In the genomic region with DNA sequence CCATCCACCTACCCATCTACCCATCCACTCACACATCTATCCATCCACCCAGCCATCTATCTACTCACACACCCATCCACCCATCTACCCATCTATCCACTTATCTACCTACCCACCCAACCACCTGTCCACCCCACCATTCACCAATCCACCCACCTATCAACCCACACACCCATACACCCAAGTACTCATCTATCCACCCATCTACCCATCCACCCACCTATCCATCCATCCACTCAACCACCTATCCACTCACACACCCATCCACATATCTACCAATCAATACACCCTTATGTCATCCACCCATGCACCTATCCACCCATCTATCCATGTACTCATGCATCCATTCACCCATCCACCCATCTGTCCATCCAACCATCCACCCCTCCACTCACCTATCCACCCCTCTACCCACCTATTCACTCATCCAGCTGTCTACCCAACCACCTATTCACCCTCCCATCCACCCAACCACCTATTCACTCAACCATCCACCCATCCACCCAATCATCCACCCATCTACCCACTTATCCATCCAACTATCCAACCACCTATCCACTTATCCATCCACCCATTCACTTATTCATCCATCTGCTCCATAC, we compare ENCODE assay signal across 16 cellular contexts.
DNase-seq lines count a peak whose midpoint lies in the region; ATAC-seq, FAIRE-seq and TF ChIP-seq lines count a peak whose summit lies in the region.
"Had no signal": no experiment of that assay in that cellular context is flagged by ENCODE, and none has a peak within 500 bp of the region (broad histone marks: within the 10 kb centered on the region; RNA-seq: fewer than 3 reads in every experiment).

No MANE protein-coding gene starts in this region.

- H3K4me2 ChIP-seq in IMR-90 (ENCODE audit: low read depth, low read length): no peak overlapping the region
- H3K4me2 ChIP-seq: GM23338 had no signal

- H3K36me3 Mint-ChIP-seq in nephron (ENCODE audit: low read depth): no peaks in the 10 kb centered on the region

- intact Hi-C loops in IMR-90 (cut with micrococcal nuclease): no loop called here

- no peak for ATAC-seq in IMR-90 (ENCODE audit: low read depth)
- ATAC-seq: GM23338 had no signal

- H4K8ac ChIP-seq in IMR-90 (ENCODE audit: low read depth in 2 of 2, low read length in 2 of 2): no peak overlapping the region

- TF ChIP-seq RAD21 in IMR-90 (IDR thresholded peaks at IDR 0.05; ENCODE audit: low read length): no peak

- H3K9me3 ChIP-seq in IMR-90 (ENCODE audit: control insufficient read depth, insufficient read depth, low read length): no peaks in the 10 kb centered on the region

- H3K4ac ChIP-seq in IMR-90 (ENCODE audit: low read depth, low read length): no peak overlapping the region

- H4K91ac ChIP-seq in IMR-90 (ENCODE audit: insufficient read depth, low read depth, low read length): no peak overlapping the region

- no peaks in the 10 kb centered on the region for H3K9me3 Mint-ChIP-seq in nephron
- H3K9me3 Mint-ChIP-seq: CD4-positive, alpha-beta T cell; GM23338; H9 had no signal

- no peaks in the 10 kb centered on the region for H3K36me3 ChIP-seq in IMR-90 (ENCODE audit: control insufficient read depth, insufficient read depth, low read length)

- H2AK9ac ChIP-seq in IMR-90 (replicated peaks; ENCODE audit: low read depth, low read length, poor library complexity): no peak overlapping the region

- H3K23ac ChIP-seq in IMR-90 (ENCODE audit: low read depth, low read length): no peak overlapping the region

- H3K14ac ChIP-seq in IMR-90 (replicated peaks; ENCODE audit: low read depth, low read length): no peak overlapping the region

- dilution Hi-C loops in IMR-90 (cut with HindIII; ENCODE audit: low sequenced_read_pairs, unreplicated experiment): no loop called here

- DNase-seq in activated effector memory CD4-positive, alpha-beta T cell treated with anti-CD3 and anti-CD28 coated beads, Interleukin-2, amount 50 U/mL, for 16 hours: peak; percentile 12
- no peak for DNase-seq in activated effector memory CD4-positive, alpha-beta T cell treated with Interleukin-2 at 50 U/mL for 16 hours
- DNase-seq in IMR-90 (no peak), urothelium cell line (ENCODE audit: low spot score) (no peak), AG08395 (ENCODE audit: low spot score) (no peak), GM10248 (ENCODE audit: extremely low spot score) (no peak)
- DNase-seq: 8988T; C1 segment of cervical spinal cord; Calu3; CD4-positive, alpha-beta T cell; DMS79; H9 had no signal

- FAIRE-seq in urothelium cell line (lab: Jason Lieb, UNC): peak; percentile 96
- FAIRE-seq: GM12891 had no signal

- no peaks in the 10 kb centered on the region; a peak in 1 of 4 replicates for H3K79me1 ChIP-seq in IMR-90 (ENCODE audit: low read depth in 1 of 2, low read length in 2 of 2)

- 0 out of 2 replicates have a peak overlapping the region, but pooled peaks have one; percentile 21 for H2AK5ac ChIP-seq in IMR-90 (ENCODE audit: low read depth, low read length)

- POLR2A ChIA-PET in IMR-90 (lab: Charles Lee; ENCODE audit: unreplicated experiment): no interaction called here
- POLR2A ChIA-PET in GM10248 (lab: Yijun Ruan, JAX): no interaction called here

- H4K5ac ChIP-seq in IMR-90 (ENCODE audit: low read depth, low read length): no peak overlapping the region

- no peaks in the 10 kb centered on the region for H4K20me1 ChIP-seq in IMR-90 (ENCODE audit: insufficient read depth, low read length)

- no TSS peak for BruUV-seq in IMR-90 (replicated peaks; lab: Mats Ljungman, UMichigan)

- H3K4me3 Mint-ChIP-seq in nephron: no peak overlapping the region
- H3K4me3 Mint-ChIP-seq: B cell; CD4-positive, alpha-beta T cell; GM23338; H9 had no signal

- H3K27me3 ChIP-seq in IMR-90 (ENCODE audit: control insufficient read depth, insufficient read depth, low read length): no peaks in the 10 kb centered on the region

- H3K4me1 ChIP-seq in IMR-90 (ENCODE audit: control insufficient read depth, insufficient read depth, low read length): peaks cover 13% of the 10 kb centered on the region

- no peak overlapping the region for H2BK20ac ChIP-seq in IMR-90 (ENCODE audit: low read depth, low read length)

- no peak overlapping the region for H3K56ac ChIP-seq in IMR-90 (ENCODE audit: extremely low read depth, insufficient read depth, low read length)

- H3K4me3 ChIP-seq in IMR-90 (ENCODE audit: insufficient read depth, low read depth, low read length): no peak overlapping the region
- H3K4me3 ChIP-seq: GM23338 had no signal

- peaks cover 20% of the 10 kb centered on the region for H3K4me1 Mint-ChIP-seq in nephron

- TF ChIP-seq CTCF in IMR-90 (conservative IDR thresholded peaks at IDR 0.05; ENCODE audit: low read depth, low read length) (no peak), nephron (IDR thresholded peaks at IDR 0.05; ENCODE audit: unreplicated experiment in 3 of 3) (no peak), GM10248 (IDR thresholded peaks at IDR 0.05; ENCODE audit: control extremely low read depth, extremely low read depth, low read depth, missing control alignments) (no peak)

- H2AFZ ChIP-seq in IMR-90 (replicated peaks; ENCODE audit: low read length, poor library complexity): no peak overlapping the region
- H2AFZ ChIP-seq: GM23338 had no signal

- TF ChIP-seq POLR2A in IMR-90 (IDR thresholded peaks at IDR 0.05; ENCODE audit: low read depth, low read length): no peak

- H2BK120ac ChIP-seq in IMR-90 (ENCODE audit: low read depth, low read length): no peak overlapping the region

- H3K9me1 ChIP-seq in IMR-90 (ENCODE audit: insufficient read depth, low read length): no peaks in the 10 kb centered on the region; the same call in 1 of the 2 replicates

- no peak overlapping the region for H3K27ac ChIP-seq in IMR-90 (ENCODE audit: insufficient read depth, low read length)

- no peak overlapping the region for H2BK15ac ChIP-seq in IMR-90 (ENCODE audit: low read depth, low read length)

- peaks cover 12% of the 10 kb centered on the region for H3K27me3 Mint-ChIP-seq in nephron (ENCODE audit: low read depth)
- H3K27me3 Mint-ChIP-seq: B cell; CD4-positive, alpha-beta T cell had no signal

- CTCF ChIA-PET in IMR-90 (lab: Yijun Ruan, JAX): no interaction called here
- CTCF ChIA-PET in GM10248 (lab: Yijun Ruan, JAX): interaction anchor here (1.6 to 1.8 kb wide), 3 partner anchors 11 to 800 kb away, joined by 3 to 7 read pairs (median 6); a partner anchor contains a TSS

- peak overlapping the region; percentile 23 for H2BK5ac ChIP-seq in IMR-90 (ENCODE audit: low read depth, low read length, poor library complexity, severe bottlenecking)

- H3K9ac ChIP-seq in IMR-90 (ENCODE audit: low read depth, low read length): no peak overlapping the region

- H3K18ac ChIP-seq in IMR-90 (ENCODE audit: low read depth, low read length): no peak overlapping the region

- H3K27ac Mint-ChIP-seq in nephron: peak overlapping the region in 2 of 3 experiments; percentile 9 to 37
- H3K27ac Mint-ChIP-seq: B cell; CD4-positive, alpha-beta T cell; GM23338; H9 had no signal

- in situ Hi-C loops in IMR-90 (cut with MboI; ENCODE audit: low sequenced_read_pairs): no loop called here

TF ChIP-seq in IMR-90, 13 proteins besides CTCF, POLR2A, EP300 and RAD21:
- TF ChIP-seq CHD1 (IDR thresholded peaks at IDR 0.05; ENCODE audit: low read depth, low read length) (no peak), BHLHE40 (IDR thresholded peaks at IDR 0.05; ENCODE audit: low read depth, low read length) (no peak), NFE2L2 (IDR thresholded peaks at IDR 0.05; ENCODE audit: low read depth, low read length) (no peak), RCOR1 (IDR thresholded peaks at IDR 0.05; ENCODE audit: insufficient replicate concordance, low read length) (no peak), RFX5 (IDR thresholded peaks at IDR 0.05; ENCODE audit: low read depth, low read length) (no peak)
